In genomic region chr16:65225488-65225887, GRCh38 we compare ENCODE assay signal across 15 cellular contexts.
A peak's percentile ranks its signal among the peaks of the same experiment; 100 is the strongest.
DNase-seq lines count a peak whose midpoint lies in the region; FAIRE-seq and TF ChIP-seq lines count a peak whose summit lies in the region.
"Had no signal": no experiment of that assay in that cellular context is flagged by ENCODE, and none has a peak within 500 bp of the region (broad histone marks: within the 10 kb centered on the region; RNA-seq: fewer than 3 reads in every experiment).

No MANE protein-coding gene starts in this region.

- no peak overlapping the region for H4K91ac ChIP-seq in H1 (replicated peaks; ENCODE audit: insufficient read length, low read length)

- no peaks in the 10 kb centered on the region for H3K79me1 ChIP-seq in H1 (ENCODE audit: low read depth, low read length)

- H3K4me3 ChIP-seq in HUES48 (ENCODE audit: low read depth, low read length): no peak overlapping the region
- H3K4me3 ChIP-seq in H1 (ENCODE audit: extremely low read depth in 1 of 4, insufficient read depth in 2 of 4, low read depth in 3 of 4, low read length in 4 of 4): no peak overlapping the region
- no peak overlapping the region for H3K4me3 ChIP-seq in smooth muscle cell
- H3K4me3 ChIP-seq in CD4-positive, alpha-beta memory T cell (ENCODE audit: low read length in 2 of 2): no peak overlapping the region
- H3K4me3 ChIP-seq: HAP-1 had no signal

- no peak for TF ChIP-seq CTCF in H1 (IDR thresholded peaks at IDR 0.05; ENCODE audit: control extremely low read depth in 1 of 3, insufficient read depth in 1 of 3, low read depth in 1 of 3, low read length in 3 of 3)
- no peak for TF ChIP-seq CTCF in smooth muscle cell (IDR thresholded peaks at IDR 0.05; ENCODE audit: borderline replicate concordance, insufficient read depth, poor library complexity, severe bottlenecking)

- H3K4me2 ChIP-seq in H1 (ENCODE audit: insufficient read depth in 1 of 2, low read depth in 2 of 2, low read length in 2 of 2): peak overlapping the region in 1 of 2 experiments; percentile 1; a peak in 1 of 4 replicates
- no peak overlapping the region for H3K4me2 ChIP-seq in smooth muscle cell

- H2BK20ac ChIP-seq in H1 (ENCODE audit: low read length): no peak overlapping the region

- CTCF ChIA-PET in H1 (lab: Charles Lee; ENCODE audit: partially characterized antibody): no interaction called here
- CTCF ChIA-PET in CD4-positive, alpha-beta memory T cell (lab: Charles Lee; ENCODE audit: partially characterized antibody): no interaction called here

- H3K27me3 ChIP-seq in HUES48 (ENCODE audit: control insufficient read depth, insufficient read depth, low read length) (peaks cover 20% of the 10 kb centered on the region; the same call in 1 of the 2 replicates), H1 (replicated peaks in 1 of 4; ENCODE audit: control insufficient read depth in 3 of 4, extremely low read depth in 1 of 4, insufficient read depth in 3 of 4, low read length in 3 of 4) (no peaks in the 10 kb centered on the region; a peak in 1 of 7 replicates), smooth muscle cell (ENCODE audit: low read depth) (no peaks in the 10 kb centered on the region)
- H3K27me3 ChIP-seq in CD4-positive, alpha-beta memory T cell (ENCODE audit: insufficient read depth, low read length): no peaks in the 10 kb centered on the region

- no peak overlapping the region for H2AFZ ChIP-seq in H1 (ENCODE audit: low read length)
- H2AFZ ChIP-seq in smooth muscle cell (ENCODE audit: low read depth): no peak overlapping the region

- H2AK5ac ChIP-seq in H1 (ENCODE audit: low read depth, low read length): no peak overlapping the region

- TF ChIP-seq POLR2A in H1 (IDR thresholded peaks at IDR 0.05; ENCODE audit: control extremely low read depth in 1 of 2, low read depth in 2 of 2, low read length in 2 of 2): no peak

- H3K4me1 ChIP-seq in HUES48 (ENCODE audit: control insufficient read depth, insufficient read depth, low read length) (peaks cover 60% of the 10 kb centered on the region), H1 (replicated peaks in 1 of 4; ENCODE audit: control insufficient read depth in 3 of 4, insufficient read depth in 4 of 4, low read length in 3 of 4) (peaks cover 5 to 18% (median 10%) of the 10 kb centered on the region in 4 experiments; a peak in 4 of 7 replicates), smooth muscle cell (ENCODE audit: low read depth) (peaks cover 30% of the 10 kb centered on the region)
- H3K4me1 ChIP-seq in CD4-positive, alpha-beta memory T cell (ENCODE audit: insufficient read depth, low read length): no peaks in the 10 kb centered on the region
- H3K4me1 ChIP-seq: HAP-1 had no signal

- no peaks in the 10 kb centered on the region for H3K4me1 Mint-ChIP-seq in CD4-positive, alpha-beta memory T cell
- H3K4me1 Mint-ChIP-seq: CD8-positive, alpha-beta memory T cell had no signal

- H3K27me3 Mint-ChIP-seq in CD4-positive, alpha-beta memory T cell: no peaks in the 10 kb centered on the region
- H3K27me3 Mint-ChIP-seq: CD8-positive, alpha-beta memory T cell had no signal

- H3K9me3 ChIP-seq in HUES48 (ENCODE audit: control insufficient read depth, insufficient read depth, low read length) (no peaks in the 10 kb centered on the region), H1 (ENCODE audit: insufficient read depth in 2 of 2, low read depth in 1 of 2, low read length in 1 of 2) (no peaks in the 10 kb centered on the region), smooth muscle cell (replicated peaks; ENCODE audit: low read depth) (no peaks in the 10 kb centered on the region)
- no peaks in the 10 kb centered on the region for H3K9me3 ChIP-seq in CD4-positive, alpha-beta memory T cell (ENCODE audit: control insufficient read depth in 1 of 2, low read length in 2 of 2)
- H3K9me3 ChIP-seq: HAP-1 had no signal

- H4K20me1 ChIP-seq in H1 (replicated peaks in 1 of 2; ENCODE audit: control insufficient read depth in 1 of 2, insufficient read depth in 2 of 2, low read length in 2 of 2): peaks cover 6% of the 10 kb centered on the region in 2 experiments
- H4K20me1 ChIP-seq in smooth muscle cell (ENCODE audit: low read depth): no peaks in the 10 kb centered on the region

- H3K79me2 ChIP-seq in H1 (ENCODE audit: control insufficient read depth in 1 of 2, insufficient read depth in 2 of 2, low read length in 2 of 2) (peaks cover 0 to 3% of the 10 kb centered on the region in 2 experiments; a peak in 1 of 4 replicates), smooth muscle cell (ENCODE audit: low read depth) (peaks cover 56% of the 10 kb centered on the region)

- H2BK120ac ChIP-seq in H1 (replicated peaks; ENCODE audit: low read depth, low read length): no peak overlapping the region

- TF ChIP-seq RAD21 in H1 (IDR thresholded peaks at IDR 0.05 in 1 of 2, conservative IDR thresholded peaks at IDR 0.05 in 1 of 2; ENCODE audit: low read depth in 2 of 2, low read length in 2 of 2): no peak

- no peak overlapping the region for H2BK5ac ChIP-seq in H1 (ENCODE audit: low read depth, low read length)

- no peaks in the 10 kb centered on the region for H3K23me2 ChIP-seq in H1 (ENCODE audit: low read depth, low read length)

- no peak overlapping the region for H3K56ac ChIP-seq in H1 (replicated peaks; ENCODE audit: insufficient read length, low read depth, low read length)

- H3K14ac ChIP-seq in H1 (ENCODE audit: insufficient read length): no peak overlapping the region

- WGBS in H1 (ENCODE audit: extremely low coverage in 1 of 2, insufficient coverage in 1 of 2, insufficient read length in 1 of 2, insufficient replicate concordance in 2 of 2, low coverage in 1 of 2, low lambda C conversion rate in 2 of 2, missing lambda C conversion rate in 1 of 2), 2 experiments: 61% methylated on average over 5 of the region's 5 CpGs; no CpG with 5 or more reads in 1 of the 2 experiments
- WGBS in smooth muscle cell (ENCODE audit: low lambda C conversion rate): 84% methylated on average over 5 of the region's 5 CpGs

- POLR2A ChIA-PET in H1 (lab: Charles Lee; ENCODE audit: partially characterized antibody): interaction anchor here (0.6 to 5.4 kb wide), 10 partner anchors 10 to 1019 kb away, joined by 3 to 40 read pairs (median 4); partner anchors contain the start of gene CDH11
- POLR2A ChIA-PET in CD4-positive, alpha-beta memory T cell (lab: Charles Lee; ENCODE audit: partially characterized antibody): no interaction called here

- H3K36me3 ChIP-seq in HUES48 (ENCODE audit: control insufficient read depth, insufficient read depth, low read length) (peaks cover 28% of the 10 kb centered on the region), H1 (ENCODE audit: control insufficient read depth in 2 of 4, insufficient read depth in 4 of 4, low read length in 3 of 4) (peaks cover 6 to 24% (median 18%) of the 10 kb centered on the region in 4 experiments), smooth muscle cell (ENCODE audit: low read depth) (peaks cover 2% of the 10 kb centered on the region)
- no peaks in the 10 kb centered on the region for H3K36me3 ChIP-seq in CD4-positive, alpha-beta memory T cell (ENCODE audit: insufficient read depth, low read length)
- H3K36me3 ChIP-seq: HAP-1 had no signal

- H3F3A ChIP-seq in smooth muscle cell (ENCODE audit: low read depth): peaks cover 6% of the 10 kb centered on the region

- H3K27ac ChIP-seq in HUES48 (ENCODE audit: low read depth, low read length) (peak overlapping the region; percentile 57), H1 (ENCODE audit: low read depth, low read length) (no peak overlapping the region), smooth muscle cell (ENCODE audit: low read depth) (peak overlapping the region; percentile 94)
- no peak overlapping the region for H3K27ac ChIP-seq in CD4-positive, alpha-beta memory T cell (ENCODE audit: low read depth, low read length)

- no peak for DNase-seq in H1 (ENCODE audit: low read depth in 1 of 2, low spot score in 2 of 2)
- no peak for DNase-seq in smooth muscle cell (lab: John Stamatoyannopoulos, UW; ENCODE audit: unreplicated experiment)
- no peak for DNase-seq in NCI-H510A treated with DMSO at 0.1 percent for 48 hours (lab: John Stamatoyannopoulos, UW)
- no peak for DNase-seq in CD4-positive, alpha-beta memory T cell
- DNase-seq in middle frontal gyrus (ENCODE audit: extremely low spot score, low spot score): no peak
- DNase-seq: C1 segment of cervical spinal cord; CD8-positive, alpha-beta memory T cell; DMS53; DMS79 treated with DMSO at 0.1 percent for 48 hours; GF-D8; HFFc6 had no signal

- no peak overlapping the region for H4K5ac ChIP-seq in H1 (ENCODE audit: insufficient read length, low read depth, low read length)

- H2BK15ac ChIP-seq in H1 (ENCODE audit: low read length): no peak overlapping the region

- no peak for TF ChIP-seq EP300 in H1 (IDR thresholded peaks at IDR 0.05; ENCODE audit: borderline replicate concordance in 1 of 2, low read depth in 2 of 2, low read length in 2 of 2)

- H3K18ac ChIP-seq in H1 (ENCODE audit: extremely low read depth, low read length): no peak overlapping the region

- no peak overlapping the region for H3K27ac Mint-ChIP-seq in CD4-positive, alpha-beta memory T cell
- H3K27ac Mint-ChIP-seq: HFFc6 had no signal

- no peak overlapping the region for H3K4me3 Mint-ChIP-seq in CD4-positive, alpha-beta memory T cell
- H3K4me3 Mint-ChIP-seq: CD8-positive, alpha-beta memory T cell; HFFc6 had no signal

- no peak for FAIRE-seq in H1 (lab: Jason Lieb, UNC)
- FAIRE-seq: GM12891, GM18507 had no signal

- peaks cover 0 to 2% of the 10 kb centered on the region in 2 donors for H3K36me3 Mint-ChIP-seq in CD4-positive, alpha-beta memory T cell
- H3K36me3 Mint-ChIP-seq: CD8-positive, alpha-beta memory T cell had no signal

- intact Hi-C loops in CD4-positive, alpha-beta memory T cell (cut with micrococcal nuclease): no loop called here

- no peak overlapping the region for H3K4ac ChIP-seq in H1 (replicated peaks; ENCODE audit: insufficient read length, low read depth, low read length)

- H3K23ac ChIP-seq in H1 (ENCODE audit: insufficient read length): no peak overlapping the region

- H3K9ac ChIP-seq in HUES48 (ENCODE audit: low read depth, low read length) (no peak overlapping the region), H1 (replicated peaks in 1 of 4; ENCODE audit: extremely low read depth in 1 of 4, low read depth in 3 of 4, low read length in 3 of 4) (no peak overlapping the region), smooth muscle cell (ENCODE audit: low read depth) (no peak overlapping the region)

- no peak overlapping the region for H4K8ac ChIP-seq in H1 (ENCODE audit: extremely low read depth, insufficient read depth, low read length)

- H3K9me3 Mint-ChIP-seq in CD4-positive, alpha-beta memory T cell: peaks cover 3 to 13% (median 6%) of the 10 kb centered on the region in 8 donors
- H3K9me3 Mint-ChIP-seq: HFFc6 had no signal

- no peak overlapping the region for H2BK12ac ChIP-seq in H1 (ENCODE audit: low read depth, low read length)

TF ChIP-seq in H1, 55 proteins besides CTCF, POLR2A, EP300 and RAD21 (continues in another document):
- TF ChIP-seq CBX5 (IDR thresholded peaks at IDR 0.05; ENCODE audit: low read depth, low read length) (no peak), BACH1 (IDR thresholded peaks at IDR 0.05; ENCODE audit: low read length) (no peak), RNF2 (IDR thresholded peaks at IDR 0.05; ENCODE audit: borderline replicate concordance, low read depth, low read length, missing control alignments, poor library complexity, severe bottlenecking) (no peak), YY1 (IDR thresholded peaks at IDR 0.05; ENCODE audit: low read depth, low read length) (no peak), SRF (IDR thresholded peaks at IDR 0.05; ENCODE audit: low read depth, low read length) (no peak)

Comparison
In these comparisons a context has a peak if more than half of its experiments do, and no peak if none do; other contexts are left out.
1. H3K27ac ChIP-seq: peak in HUES48 (single experiment) and smooth muscle cell (single experiment); none in H1 (single experiment) and CD4-positive, alpha-beta memory T cell (single experiment).